In the genomic region with DNA sequence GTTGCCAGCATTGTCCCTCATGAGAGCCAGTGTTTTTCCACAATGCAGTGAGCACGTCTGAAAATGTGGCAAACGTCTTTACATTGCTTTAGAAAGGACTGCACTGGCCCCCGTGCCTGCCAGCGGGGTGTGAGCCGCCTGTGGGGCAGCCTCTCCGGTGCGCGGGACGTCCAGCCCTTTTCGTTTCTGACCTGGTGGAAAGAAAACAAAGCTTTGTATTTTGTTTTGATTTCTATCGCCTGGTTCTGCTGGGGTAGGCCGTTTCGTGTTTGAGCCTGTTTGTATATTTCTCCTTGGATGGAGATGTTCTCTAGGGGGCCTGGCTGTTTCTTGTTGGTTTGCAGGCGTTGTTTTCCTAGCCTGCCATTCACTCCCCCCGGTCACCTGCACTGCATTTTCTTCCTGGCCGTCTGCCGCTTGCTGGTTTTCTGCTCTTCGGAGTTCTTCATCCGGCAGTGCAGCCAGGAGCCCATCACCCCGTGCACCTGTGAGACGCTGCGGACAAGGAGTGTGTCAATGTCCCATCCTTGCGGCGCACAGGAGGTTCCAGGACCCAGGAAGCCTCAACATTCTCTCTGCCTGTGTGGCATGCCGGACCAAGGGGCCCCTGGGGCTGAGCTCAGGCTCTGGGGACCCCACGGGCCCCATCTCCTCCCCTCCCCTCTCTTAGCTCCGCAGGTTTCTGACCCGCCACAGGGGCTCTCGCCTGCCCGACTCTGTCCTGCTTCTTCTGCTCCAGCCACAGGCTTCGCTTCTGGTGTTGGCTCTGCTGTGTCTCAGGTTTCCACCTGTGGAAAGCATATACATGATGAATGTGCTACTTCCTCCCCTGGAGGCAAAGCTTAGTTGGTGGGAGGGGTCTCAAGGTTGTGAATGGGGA, we compare ENCODE assay signal across 24 cellular contexts.
DNase-seq lines count a peak whose midpoint lies in the region; FAIRE-seq and TF ChIP-seq lines count a peak whose summit lies in the region.
"Had no signal": no experiment of that assay in that cellular context is flagged by ENCODE, and none has a peak within 500 bp of the region (broad histone marks: within the 10 kb centered on the region; RNA-seq: fewer than 3 reads in every experiment).

No MANE protein-coding gene starts in this region.

- WGBS in H1 (ENCODE audit: extremely low coverage in 1 of 2, insufficient coverage in 1 of 2, insufficient read length in 1 of 2, insufficient replicate concordance in 2 of 2, low coverage in 1 of 2, low lambda C conversion rate in 2 of 2, missing lambda C conversion rate in 1 of 2), 2 experiments: 11% methylated on average over 31 of the region's 31 CpGs; no CpG with 5 or more reads in 1 of the 2 experiments
- WGBS in mesenchymal stem cell: 28% methylated on average over 31 of the region's 31 CpGs
- 41 to 45% methylated on average over 27 to 31 of the region's 31 CpGs for WGBS in testis, 2 donors

- H2BK12ac ChIP-seq in H1 (ENCODE audit: low read depth, low read length) (peak overlapping the region; percentile 87), mesenchymal stem cell (ENCODE audit: low read length in 2 of 2) (no peak overlapping the region)

- H3K4me3 ChIP-seq in H1 (ENCODE audit: extremely low read depth in 1 of 4, insufficient read depth in 2 of 4, low read depth in 3 of 4, low read length in 4 of 4): peak overlapping the region in 3 of 4 experiments; percentile 25 to 52 (median 32); a peak in 5 of 8 replicates
- H3K4me3 ChIP-seq in mesenchymal stem cell (ENCODE audit: insufficient read depth in 1 of 2, low read depth in 1 of 2, low read length in 2 of 2): no peak overlapping the region
- H3K4me3 ChIP-seq in testis: no peak overlapping the region
- H3K4me3 ChIP-seq in CD4-positive, alpha-beta memory T cell (ENCODE audit: low read length in 2 of 2): no peak overlapping the region
- H3K4me3 ChIP-seq: K562, SJCRH30 had no signal

- H3K27ac Mint-ChIP-seq in CD4-positive, alpha-beta memory T cell: no peak overlapping the region
- H3K27ac Mint-ChIP-seq: B cell; stimulated activated naive CD8-positive, alpha-beta T cell treated with anti-CD3 and anti-CD28 coated beads, Interleukin-15, amount 100 ng/mL, for 72 hours; T-helper 1 cell treated with Interleukin-12 subunit alpha and Interleukin-12 subunit beta and Interleukin-4 antibody, amounts not matched to agents 30 μg/mL and 1 μg/mL, for 36 hours had no signal

- no peak overlapping the region for H2AK5ac ChIP-seq in H1 (ENCODE audit: low read depth, low read length)
- no peak overlapping the region for H2AK5ac ChIP-seq in mesenchymal stem cell (ENCODE audit: low read length, severe bottlenecking)

- no peak for FAIRE-seq in H1 (lab: Jason Lieb, UNC)
- FAIRE-seq: D721Med, frontal cortex, K562 had no signal

- H3K79me1 ChIP-seq in H1 (ENCODE audit: low read depth, low read length) (no peaks in the 10 kb centered on the region), mesenchymal stem cell (replicated peaks; ENCODE audit: low read length, poor library complexity, severe bottlenecking) (peaks cover 3% of the 10 kb centered on the region)

- H3K9ac ChIP-seq in H1 (replicated peaks in 1 of 4; ENCODE audit: extremely low read depth in 1 of 4, low read depth in 3 of 4, low read length in 3 of 4): no peak overlapping the region
- no peak overlapping the region for H3K9ac ChIP-seq in mesenchymal stem cell (ENCODE audit: low read length)

- no peak overlapping the region for H3K27ac ChIP-seq in H1 (ENCODE audit: low read depth, low read length)
- H3K27ac ChIP-seq in mesenchymal stem cell (ENCODE audit: low read length, poor library complexity, severe bottlenecking): no peak overlapping the region
- H3K27ac ChIP-seq in testis: no peak overlapping the region
- H3K27ac ChIP-seq in CD4-positive, alpha-beta memory T cell (ENCODE audit: low read depth, low read length): no peak overlapping the region
- H3K27ac ChIP-seq: epithelial cell of prostate, SJCRH30 had no signal

- H3K4me2 ChIP-seq in H1 (ENCODE audit: insufficient read depth in 1 of 2, low read depth in 2 of 2, low read length in 2 of 2): peak overlapping the region; percentile 63 to 72
- H3K4me2 ChIP-seq in mesenchymal stem cell (ENCODE audit: low read length, poor library complexity, severe bottlenecking): peak overlapping the region; percentile 66

- H3K9me3 ChIP-seq in H1 (ENCODE audit: insufficient read depth in 2 of 2, low read depth in 1 of 2, low read length in 1 of 2) (no peaks in the 10 kb centered on the region), mesenchymal stem cell (ENCODE audit: control insufficient read depth, low read length) (no peaks in the 10 kb centered on the region), testis (no peaks in the 10 kb centered on the region)
- no peaks in the 10 kb centered on the region for H3K9me3 ChIP-seq in CD4-positive, alpha-beta memory T cell (ENCODE audit: control insufficient read depth in 1 of 2, low read length in 2 of 2)
- H3K9me3 ChIP-seq: neutrophil, SJCRH30 had no signal

- H3K4me1 Mint-ChIP-seq in CD4-positive, alpha-beta memory T cell: no peaks in the 10 kb centered on the region
- H3K4me1 Mint-ChIP-seq: B cell; stimulated activated naive CD8-positive, alpha-beta T cell treated with anti-CD3 and anti-CD28 coated beads, Interleukin-15, amount 100 ng/mL, for 72 hours had no signal

- H4K5ac ChIP-seq in H1 (ENCODE audit: insufficient read length, low read depth, low read length): peak overlapping the region; percentile 25

- peaks cover 0 to 6% (median 0%) of the 10 kb centered on the region in 8 donors for H3K9me3 Mint-ChIP-seq in CD4-positive, alpha-beta memory T cell
- H3K9me3 Mint-ChIP-seq: T-helper 1 cell treated with Interleukin-12 subunit alpha and Interleukin-12 subunit beta and Interleukin-4 antibody, amounts not matched to agents 30 μg/mL and 1 μg/mL, for 36 hours had no signal

- peak overlapping the region; percentile 10 for H3K56ac ChIP-seq in H1 (replicated peaks; ENCODE audit: insufficient read length, low read depth, low read length)

- H2BK15ac ChIP-seq in H1 (ENCODE audit: low read length) (no peak overlapping the region; the same call in 1 of the 2 replicates), mesenchymal stem cell (ENCODE audit: low read depth, poor library complexity, severe bottlenecking) (no peak overlapping the region)

- peak; percentile 23 for DNase-seq in NCI-H748 (lab: John Stamatoyannopoulos, UW; ENCODE audit: unreplicated experiment)
- DNase-seq in NCI-H748 treated with DMSO at 0.1 percent for 48 hours (lab: John Stamatoyannopoulos, UW): no peak
- no peak for DNase-seq in H1 (ENCODE audit: low read depth in 1 of 2, low spot score in 2 of 2)
- no peak for DNase-seq in mesenchymal stem cell
- DNase-seq in DMS114 treated with DMSO at 0.1 percent for 48 hours (lab: John Stamatoyannopoulos, UW; ENCODE audit: unreplicated experiment): no peak
- DNase-seq in testis: no peak
- no peak for DNase-seq in CD4-positive, alpha-beta memory T cell
- DNase-seq in activated CD4-positive, CD25-positive, alpha-beta regulatory T cell (lab: John Stamatoyannopoulos, UW): no peak
- DNase-seq: activated CD4-positive, alpha-beta T cell treated with anti-CD3 and anti-CD28 coated beads, Interleukin-2, amount 50 U/mL, for 48 hours; activated T-cell treated with anti-CD3 and anti-CD28 coated beads for 4 hours; amniotic stem cell; central memory CD4-positive, alpha-beta T cell; MM.1S; NCI-H774; SJCRH30; stimulated activated CD4-positive, alpha-beta T cell treated with anti-CD3 and anti-CD28 coated beads, Interleukin-4, amount 100 ng/mL, for 24 hours; stimulated activated naive CD8-positive, alpha-beta T cell treated with anti-CD3 and anti-CD28 coated beads, Interleukin-15, amount 100 ng/mL, for 72 hours had no signal

- no peak for TF ChIP-seq POLR2A in H1 (IDR thresholded peaks at IDR 0.05; ENCODE audit: control extremely low read depth in 1 of 2, low read depth in 2 of 2, low read length in 2 of 2)
- TF ChIP-seq POLR2A in testis (IDR thresholded peaks at IDR 0.05): no peak

- H3K4me1 ChIP-seq in H1 (replicated peaks in 1 of 4; ENCODE audit: control insufficient read depth in 3 of 4, insufficient read depth in 4 of 4, low read length in 3 of 4) (peaks cover 7 to 28% (median 18%) of the 10 kb centered on the region in 4 experiments), mesenchymal stem cell (ENCODE audit: control insufficient read depth, insufficient read depth, low read depth, low read length) (peaks cover 17% of the 10 kb centered on the region), testis (no peaks in the 10 kb centered on the region)
- no peaks in the 10 kb centered on the region for H3K4me1 ChIP-seq in CD4-positive, alpha-beta memory T cell (ENCODE audit: insufficient read depth, low read length)
- H3K4me1 ChIP-seq: SJCRH30 had no signal

- intact Hi-C loops in testis (cut with DNase I; ENCODE audit: low total_unique reads): no loop called here
- intact Hi-C loops in CD4-positive, alpha-beta memory T cell (cut with micrococcal nuclease): no loop called here

- no peak overlapping the region for H2AFZ ChIP-seq in H1 (ENCODE audit: low read length)
- H2AFZ ChIP-seq in mesenchymal stem cell (ENCODE audit: low read depth, low read length): no peak overlapping the region

- H3K4ac ChIP-seq in H1 (replicated peaks; ENCODE audit: insufficient read length, low read depth, low read length): no peak overlapping the region
- H3K4ac ChIP-seq in mesenchymal stem cell (ENCODE audit: low read depth in 1 of 2, low read length in 2 of 2): no peak overlapping the region

- H3K14ac ChIP-seq in H1 (ENCODE audit: insufficient read length): no peak overlapping the region
- no peak overlapping the region for H3K14ac ChIP-seq in mesenchymal stem cell (ENCODE audit: low read length in 2 of 2)

- H3K23me2 ChIP-seq in H1 (ENCODE audit: low read depth, low read length): peaks cover 4% of the 10 kb centered on the region; the same call in 1 of the 2 replicates

- H3K27me3 Mint-ChIP-seq in CD4-positive, alpha-beta memory T cell: peaks cover 2 to 9% of the 10 kb centered on the region in 2 donors
- H3K27me3 Mint-ChIP-seq: B cell had no signal

- peak overlapping the region; percentile 36 for H4K8ac ChIP-seq in H1 (ENCODE audit: extremely low read depth, insufficient read depth, low read length)
- peak overlapping the region; percentile 23 for H4K8ac ChIP-seq in mesenchymal stem cell (ENCODE audit: low read length)

- H3K27me3 ChIP-seq in H1 (replicated peaks in 1 of 4; ENCODE audit: control insufficient read depth in 3 of 4, extremely low read depth in 1 of 4, insufficient read depth in 3 of 4, low read length in 3 of 4): peaks cover 0 to 15% (median 11%) of the 10 kb centered on the region in 4 experiments; a peak in 4 of 7 replicates
- H3K27me3 ChIP-seq in mesenchymal stem cell (ENCODE audit: control insufficient read depth in 1 of 2, insufficient read depth in 1 of 2, low read length in 2 of 2): peaks cover 0 to 29% of the 10 kb centered on the region in 2 experiments
- H3K27me3 ChIP-seq in testis: no peaks in the 10 kb centered on the region
- H3K27me3 ChIP-seq in CD4-positive, alpha-beta memory T cell (ENCODE audit: insufficient read depth, low read length): no peaks in the 10 kb centered on the region
- H3K27me3 ChIP-seq: neutrophil had no signal

- H3K18ac ChIP-seq in H1 (ENCODE audit: extremely low read depth, low read length) (peak overlapping the region; percentile 60), mesenchymal stem cell (ENCODE audit: low read depth in 1 of 2, low read length in 2 of 2) (no peak overlapping the region)

- H4K91ac ChIP-seq in H1 (replicated peaks; ENCODE audit: insufficient read length, low read length) (peak overlapping the region; percentile 85), mesenchymal stem cell (ENCODE audit: low read length) (no peak overlapping the region)

- H3K23ac ChIP-seq in H1 (ENCODE audit: insufficient read length) (no peak overlapping the region), mesenchymal stem cell (ENCODE audit: low read length in 2 of 2) (no peak overlapping the region)

- H2BK20ac ChIP-seq in H1 (ENCODE audit: low read length): peak overlapping the region; percentile 90

- TF ChIP-seq EP300 in H1 (IDR thresholded peaks at IDR 0.05; ENCODE audit: borderline replicate concordance in 1 of 2, low read depth in 2 of 2, low read length in 2 of 2): no peak

- CTCF ChIA-PET in H1 (lab: Charles Lee; ENCODE audit: partially characterized antibody): interaction anchor here (0.7 to 1.0 kb wide), 3 partner anchors 22 to 213 kb away, joined by 3 read pairs; no protein-coding TSS in a partner anchor
- CTCF ChIA-PET in CD4-positive, alpha-beta memory T cell (lab: Charles Lee; ENCODE audit: partially characterized antibody): no interaction called here

- H3K36me3 ChIP-seq in H1 (ENCODE audit: control insufficient read depth in 2 of 4, insufficient read depth in 4 of 4, low read length in 3 of 4) (no peaks in the 10 kb centered on the region), mesenchymal stem cell (ENCODE audit: control insufficient read depth in 1 of 2, insufficient read depth in 2 of 2, low read depth in 1 of 2, low read length in 2 of 2) (peaks cover 0 to 5% of the 10 kb centered on the region in 2 experiments), testis (ENCODE audit: low read depth, missing control alignments) (no peaks in the 10 kb centered on the region)
- H3K36me3 ChIP-seq in CD4-positive, alpha-beta memory T cell (ENCODE audit: insufficient read depth, low read length): no peaks in the 10 kb centered on the region
- H3K36me3 ChIP-seq: neutrophil, SJCRH30 had no signal

- POLR2A ChIA-PET in H1 (lab: Charles Lee; ENCODE audit: partially characterized antibody): interaction anchor here (1.2 kb wide), 1 partner anchor 83 kb away, joined by 3 read pairs; no protein-coding TSS in a partner anchor
- POLR2A ChIA-PET in CD4-positive, alpha-beta memory T cell (lab: Charles Lee; ENCODE audit: partially characterized antibody): no interaction called here

- H2BK5ac ChIP-seq in H1 (ENCODE audit: low read depth, low read length): peak overlapping the region; percentile 49
- H2BK5ac ChIP-seq in mesenchymal stem cell (ENCODE audit: low read depth, low read length, poor library complexity, severe bottlenecking): no peak overlapping the region

- no peak overlapping the region for H3K4me3 Mint-ChIP-seq in CD4-positive, alpha-beta memory T cell
- H3K4me3 Mint-ChIP-seq: B cell; stimulated activated naive CD8-positive, alpha-beta T cell treated with anti-CD3 and anti-CD28 coated beads, Interleukin-15, amount 100 ng/mL, for 72 hours; T-helper 1 cell treated with Interleukin-12 subunit alpha and Interleukin-12 subunit beta and Interleukin-4 antibody, amounts not matched to agents 30 μg/mL and 1 μg/mL, for 36 hours had no signal

- no peaks in the 10 kb centered on the region for H3K79me2 ChIP-seq in H1 (ENCODE audit: control insufficient read depth in 1 of 2, insufficient read depth in 2 of 2, low read length in 2 of 2)

- H2BK120ac ChIP-seq in H1 (replicated peaks; ENCODE audit: low read depth, low read length): no peak overlapping the region
- H2BK120ac ChIP-seq in mesenchymal stem cell (ENCODE audit: low read depth, low read length): no peak overlapping the region

- no peak for TF ChIP-seq CTCF in H1 (IDR thresholded peaks at IDR 0.05; ENCODE audit: control extremely low read depth in 1 of 3, insufficient read depth in 1 of 3, low read depth in 1 of 3, low read length in 3 of 3)
- TF ChIP-seq CTCF in testis (IDR thresholded peaks at IDR 0.05): no peak

- H4K20me1 ChIP-seq in H1 (replicated peaks in 1 of 2; ENCODE audit: control insufficient read depth in 1 of 2, insufficient read depth in 2 of 2, low read length in 2 of 2): no peaks in the 10 kb centered on the region

- no peak for TF ChIP-seq RAD21 in H1 (IDR thresholded peaks at IDR 0.05 in 1 of 2, conservative IDR thresholded peaks at IDR 0.05 in 1 of 2; ENCODE audit: low read depth in 2 of 2, low read length in 2 of 2)

- no peaks in the 10 kb centered on the region for H3K36me3 Mint-ChIP-seq in CD4-positive, alpha-beta memory T cell

Comparison
In these comparisons a context has a peak if more than half of its experiments do, and no peak if none do; other contexts are left out.
1. H3K4me3 ChIP-seq: peak in H1 (3 of 4); none in mesenchymal stem cell (0 of 2), testis (0 of 2) and CD4-positive, alpha-beta memory T cell (0 of 2).